19 cellular contexts compared by ENCODE assay signal in the genomic region with DNA sequence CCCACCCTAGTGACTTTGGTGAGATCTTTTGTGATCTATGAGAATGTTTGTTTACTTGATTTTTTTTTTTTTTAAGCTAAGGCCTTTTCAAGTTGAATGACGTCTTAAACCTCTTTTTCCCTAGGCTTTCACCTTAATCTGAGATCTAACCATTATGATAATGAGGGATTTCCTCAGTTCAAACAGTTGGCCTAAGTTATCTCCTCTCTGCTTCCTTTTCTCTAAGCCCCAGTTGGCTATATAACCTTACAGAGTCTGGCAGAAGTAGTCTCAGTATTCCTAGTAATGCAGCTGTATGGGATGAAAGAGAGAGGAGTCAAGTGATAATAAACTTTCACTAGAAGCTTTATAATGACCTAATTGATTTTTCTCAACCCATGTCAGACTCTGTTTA.
DNase-seq lines count a peak whose midpoint lies in the region; ATAC-seq, FAIRE-seq and TF ChIP-seq lines count a peak whose summit lies in the region.
"Had no signal": no experiment of that assay in that cellular context is flagged by ENCODE, and none has a peak within 500 bp of the region (broad histone marks: within the 10 kb centered on the region; RNA-seq: fewer than 3 reads in every experiment).

No MANE protein-coding gene starts in this region.

- POLR2A ChIA-PET in HEK293 (lab: Yijun Ruan, JAX), result no interaction called here

- intact Hi-C loops in activated T-helper 1 cell treated with anti-CD3 and anti-CD28 coated beads, Interleukin-12 subunit alpha, Interleukin-12 subunit beta, Interleukin-2, Interleukin-4 antibody, amounts not matched to agents 30 ng/mL and 10 ng/mL and 1 ng/mL, durations not matched to agents 14 hours and 24 hours and 36 hours (cut with micrococcal nuclease), result loop anchor here (1.0 to 2.0 kb wide), 5 partner anchors 34 to 213 kb away; no protein-coding TSS in a partner anchor
- intact Hi-C loops in stomach (cut with DNase I; ENCODE audit: low total_unique reads), result no loop called here

- CTCF ChIA-PET in HEK293 (lab: Yijun Ruan, JAX), result no interaction called here

- H3K27ac ChIP-seq in CD4-positive, CD25-positive, alpha-beta regulatory T cell (ENCODE audit: insufficient read depth, low read length, poor library complexity, severe bottlenecking), result no peak overlapping the region
- no peak overlapping the region for H3K27ac ChIP-seq in HEK293 (ENCODE audit: extremely low read depth, low read depth, low read length)
- no peak overlapping the region for H3K27ac ChIP-seq in small intestine (ENCODE audit: low read depth in 1 of 2, low read length in 1 of 2)
- H3K27ac ChIP-seq in stomach, result no peak overlapping the region
- H3K27ac ChIP-seq: adrenal gland, gastroesophageal sphincter, right lobe of liver, upper lobe of right lung had no signal

- peak in 1 of 3 donors; percentile 24 for DNase-seq in CD4-positive, CD25-positive, alpha-beta regulatory T cell
- DNase-seq in activated T-helper 1 cell treated with anti-CD3 and anti-CD28 coated beads, Interleukin-12 subunit alpha, Interleukin-12 subunit beta, Interleukin-2, Interleukin-4 antibody, amounts not matched to agents 30 ng/mL and 10 ng/mL and 1 ng/mL, durations not matched to agents 14 hours and 24 hours and 36 hours (ENCODE audit: low spot score), result no peak
- DNase-seq in mesothelial cell of epicardium (ENCODE audit: low spot score in 2 of 2, unreplicated experiment in 2 of 2) (no peak), small intestine (no peak), stomach (no peak), NCI-H2029 treated with DMSO at 0.1 percent for 48 hours (lab: John Stamatoyannopoulos, UW) (no peak)
- DNase-seq: activated CD4-positive, CD25-positive, alpha-beta regulatory T cell; adrenal gland; Karpas-422; mucosa of descending colon; NCI-H526 treated with DMSO at 0.1 percent for 48 hours; right lobe of liver; Right ventricle myocardium superior; upper lobe of right lung had no signal

- peaks cover 10% of the 10 kb centered on the region for H3K4me1 ChIP-seq in CD4-positive, CD25-positive, alpha-beta regulatory T cell (ENCODE audit: control insufficient read depth, insufficient read depth, low read length, poor library complexity, severe bottlenecking)
- no peaks in the 10 kb centered on the region for H3K4me1 ChIP-seq in HEK293 (ENCODE audit: control insufficient read depth, insufficient read depth, low read length)
- peaks cover 0 to 3% of the 10 kb centered on the region in 2 donors for H3K4me1 ChIP-seq in small intestine (ENCODE audit: control insufficient read depth in 2 of 2, insufficient read depth in 1 of 2, low read depth in 1 of 2, low read length in 1 of 2)
- H3K4me1 ChIP-seq in stomach, result peaks cover 0 to 14% (median 4%) of the 10 kb centered on the region in 4 donors
- H3K4me1 ChIP-seq: adrenal gland, right lobe of liver, upper lobe of right lung had no signal

- peaks cover 20 to 65% (median 47%) of the 10 kb centered on the region in 4 donors for H3K4me1 Mint-ChIP-seq in CD4-positive, CD25-positive, alpha-beta regulatory T cell
- peaks cover 46% of the 10 kb centered on the region for H3K4me1 Mint-ChIP-seq in activated T-helper 1 cell treated with anti-CD3 and anti-CD28 coated beads, Interleukin-12 subunit alpha, Interleukin-12 subunit beta, Interleukin-2, Interleukin-4 antibody, amounts not matched to agents 30 ng/mL and 10 ng/mL and 1 ng/mL, durations not matched to agents 14 hours and 24 hours and 36 hours (ENCODE audit: low read depth)
- H3K4me1 Mint-ChIP-seq in mesothelial cell of epicardium, result peaks cover 30% of the 10 kb centered on the region

- peaks cover 0 to 2% (median 0%) of the 10 kb centered on the region in 7 donors for H3K9me3 Mint-ChIP-seq in CD4-positive, CD25-positive, alpha-beta regulatory T cell
- H3K9me3 Mint-ChIP-seq in activated T-helper 1 cell treated with anti-CD3 and anti-CD28 coated beads, Interleukin-12 subunit alpha, Interleukin-12 subunit beta, Interleukin-2, Interleukin-4 antibody, amounts not matched to agents 30 ng/mL and 10 ng/mL and 1 ng/mL, durations not matched to agents 14 hours and 24 hours and 36 hours, result no peaks in the 10 kb centered on the region
- no peaks in the 10 kb centered on the region for H3K9me3 Mint-ChIP-seq in mesothelial cell of epicardium

- TF ChIP-seq CTCF in HEK293 (tag by site-specific recombination; IDR thresholded peaks at IDR 0.05), result no peak
- no peak for TF ChIP-seq CTCF in mesothelial cell of epicardium (IDR thresholded peaks at IDR 0.05; ENCODE audit: unreplicated experiment)
- no peak for TF ChIP-seq CTCF in stomach (IDR thresholded peaks at IDR 0.05)

- FAIRE-seq in small intestine (lab: Jason Lieb, UNC), result no peak
- FAIRE-seq: H1 had no signal

- TF ChIP-seq POLR2A in stomach (IDR thresholded peaks at IDR 0.05), result no peak

- H3K4me3 ChIP-seq in CD4-positive, CD25-positive, alpha-beta regulatory T cell (ENCODE audit: low read depth, low read length), result no peak overlapping the region
- H3K4me3 ChIP-seq in HEK293 (ENCODE audit: low read depth, low read length) (no peak overlapping the region), small intestine (ENCODE audit: low read depth in 1 of 2, low read length in 2 of 2) (no peak overlapping the region), stomach (no peak overlapping the region)
- H3K4me3 ChIP-seq: adrenal gland, gastroesophageal sphincter, mucosa of descending colon, right lobe of liver, upper lobe of right lung had no signal

- 56 to 79% (median 57%) methylated on average over 1 of the region's 1 CpG for WGBS in small intestine, 3 donors
- 40 to 55% (median 48%) methylated on average over 1 of the region's 1 CpG for WGBS in stomach, 5 donors

- ATAC-seq in CD4-positive, CD25-positive, alpha-beta regulatory T cell (ENCODE audit: low read depth in 2 of 2), result no peak
- ATAC-seq in HG02763 (IDR thresholded peaks at IDR 0.05; ENCODE audit: unreplicated experiment), result no peak
- ATAC-seq: esophagus mucosa, gastroesophageal sphincter, mucosa of descending colon, right lobe of liver, upper lobe of right lung had no signal

- peak overlapping the region; percentile 0 to 32 (median 13) for H3K27ac Mint-ChIP-seq in CD4-positive, CD25-positive, alpha-beta regulatory T cell
- peak overlapping the region; percentile 18 for H3K27ac Mint-ChIP-seq in activated T-helper 1 cell treated with anti-CD3 and anti-CD28 coated beads, Interleukin-12 subunit alpha, Interleukin-12 subunit beta, Interleukin-2, Interleukin-4 antibody, amounts not matched to agents 30 ng/mL and 10 ng/mL and 1 ng/mL, durations not matched to agents 14 hours and 24 hours and 36 hours
- H3K27ac Mint-ChIP-seq in mesothelial cell of epicardium, result peak overlapping the region; percentile 7

- TF ChIP-seq EP300 in stomach (IDR thresholded peaks at IDR 0.05), result no peak

- H3K27me3 Mint-ChIP-seq in CD4-positive, CD25-positive, alpha-beta regulatory T cell, result no peaks in the 10 kb centered on the region
- no peaks in the 10 kb centered on the region for H3K27me3 Mint-ChIP-seq in activated T-helper 1 cell treated with anti-CD3 and anti-CD28 coated beads, Interleukin-12 subunit alpha, Interleukin-12 subunit beta, Interleukin-2, Interleukin-4 antibody, amounts not matched to agents 30 ng/mL and 10 ng/mL and 1 ng/mL, durations not matched to agents 14 hours and 24 hours and 36 hours (ENCODE audit: insufficient read depth)
- H3K27me3 Mint-ChIP-seq in mesothelial cell of epicardium (ENCODE audit: low read depth), result no peaks in the 10 kb centered on the region

- H3K27me3 ChIP-seq in CD4-positive, CD25-positive, alpha-beta regulatory T cell (ENCODE audit: control insufficient read depth, insufficient read depth, low read length), result no peaks in the 10 kb centered on the region
- H3K27me3 ChIP-seq in small intestine (ENCODE audit: control insufficient read depth in 2 of 2, insufficient read depth in 2 of 2, low read length in 2 of 2) (no peaks in the 10 kb centered on the region), stomach (no peaks in the 10 kb centered on the region)
- H3K27me3 ChIP-seq: adrenal gland, gastroesophageal sphincter, right lobe of liver, upper lobe of right lung had no signal

- H3K4me3 Mint-ChIP-seq in CD4-positive, CD25-positive, alpha-beta regulatory T cell, result peak overlapping the region in 1 of 4 donors; percentile 13
- no peak overlapping the region for H3K4me3 Mint-ChIP-seq in activated T-helper 1 cell treated with anti-CD3 and anti-CD28 coated beads, Interleukin-12 subunit alpha, Interleukin-12 subunit beta, Interleukin-2, Interleukin-4 antibody, amounts not matched to agents 30 ng/mL and 10 ng/mL and 1 ng/mL, durations not matched to agents 14 hours and 24 hours and 36 hours
- H3K4me3 Mint-ChIP-seq in mesothelial cell of epicardium, result no peak overlapping the region

- H3K36me3 ChIP-seq in CD4-positive, CD25-positive, alpha-beta regulatory T cell (ENCODE audit: control insufficient read depth, insufficient read depth, low read length), result peaks cover 4% of the 10 kb centered on the region
- H3K36me3 ChIP-seq in HEK293 (ENCODE audit: control insufficient read depth in 2 of 2, insufficient read depth in 1 of 2, low read length in 2 of 2) (no peaks in the 10 kb centered on the region), small intestine (ENCODE audit: control insufficient read depth in 2 of 2, insufficient read depth in 2 of 2, low read length in 2 of 2) (peaks cover 0 to 1% of the 10 kb centered on the region in 2 donors), stomach (peaks cover 0 to 15% (median 5%) of the 10 kb centered on the region in 4 donors)
- H3K36me3 ChIP-seq: adrenal gland had no signal

- peaks cover 11% of the 10 kb centered on the region for H3K36me3 Mint-ChIP-seq in CD4-positive, CD25-positive, alpha-beta regulatory T cell
- peaks cover 14% of the 10 kb centered on the region for H3K36me3 Mint-ChIP-seq in activated T-helper 1 cell treated with anti-CD3 and anti-CD28 coated beads, Interleukin-12 subunit alpha, Interleukin-12 subunit beta, Interleukin-2, Interleukin-4 antibody, amounts not matched to agents 30 ng/mL and 10 ng/mL and 1 ng/mL, durations not matched to agents 14 hours and 24 hours and 36 hours (ENCODE audit: low read depth)
- peaks cover 9% of the 10 kb centered on the region for H3K36me3 Mint-ChIP-seq in mesothelial cell of epicardium

- H3K9me3 ChIP-seq in CD4-positive, CD25-positive, alpha-beta regulatory T cell (ENCODE audit: control insufficient read depth in 2 of 2, low read length in 2 of 2), result no peaks in the 10 kb centered on the region
- no peaks in the 10 kb centered on the region for H3K9me3 ChIP-seq in HEK293 (ENCODE audit: control insufficient read depth, insufficient read depth, low read depth, low read length)
- no peaks in the 10 kb centered on the region for H3K9me3 ChIP-seq in small intestine (ENCODE audit: control insufficient read depth, low read depth)
- no peaks in the 10 kb centered on the region for H3K9me3 ChIP-seq in stomach
- H3K9me3 ChIP-seq: adrenal gland, gastroesophageal sphincter, mucosa of descending colon, right lobe of liver, upper lobe of right lung had no signal

TF ChIP-seq in HEK293, 187 proteins besides CTCF, POLR2A, EP300 and RAD21 (continues in another document):
- TF ChIP-seq ZNF274 (IDR thresholded peaks at IDR 0.05; ENCODE audit: low read length) (no peak), ZNF274 (tag by site-specific recombination; IDR thresholded peaks at IDR 0.05; ENCODE audit: borderline replicate concordance) (no peak), ZNF426 (tag by site-specific recombination; IDR thresholded peaks at IDR 0.05) (no peak), ZNF664 (tag by site-specific recombination; IDR thresholded peaks at IDR 0.05) (no peak), TRIM28 (IDR thresholded peaks at IDR 0.05; ENCODE audit: borderline replicate concordance, low read length) (0 out of 2 replicates have a peak, but pooled peaks have one; percentile 27)
